In genomic region chr10:33455029-33455428, GRCh38 we compare ENCODE assay signal across 1 cellular context.
TF ChIP-seq lines count a peak whose summit lies in the region.

No MANE protein-coding gene starts in this region.

TF ChIP-seq in HepG2, 621 proteins besides CTCF, POLR2A, EP300 and RAD21 (continued from another document):
- TF ChIP-seq, protein P1, sequence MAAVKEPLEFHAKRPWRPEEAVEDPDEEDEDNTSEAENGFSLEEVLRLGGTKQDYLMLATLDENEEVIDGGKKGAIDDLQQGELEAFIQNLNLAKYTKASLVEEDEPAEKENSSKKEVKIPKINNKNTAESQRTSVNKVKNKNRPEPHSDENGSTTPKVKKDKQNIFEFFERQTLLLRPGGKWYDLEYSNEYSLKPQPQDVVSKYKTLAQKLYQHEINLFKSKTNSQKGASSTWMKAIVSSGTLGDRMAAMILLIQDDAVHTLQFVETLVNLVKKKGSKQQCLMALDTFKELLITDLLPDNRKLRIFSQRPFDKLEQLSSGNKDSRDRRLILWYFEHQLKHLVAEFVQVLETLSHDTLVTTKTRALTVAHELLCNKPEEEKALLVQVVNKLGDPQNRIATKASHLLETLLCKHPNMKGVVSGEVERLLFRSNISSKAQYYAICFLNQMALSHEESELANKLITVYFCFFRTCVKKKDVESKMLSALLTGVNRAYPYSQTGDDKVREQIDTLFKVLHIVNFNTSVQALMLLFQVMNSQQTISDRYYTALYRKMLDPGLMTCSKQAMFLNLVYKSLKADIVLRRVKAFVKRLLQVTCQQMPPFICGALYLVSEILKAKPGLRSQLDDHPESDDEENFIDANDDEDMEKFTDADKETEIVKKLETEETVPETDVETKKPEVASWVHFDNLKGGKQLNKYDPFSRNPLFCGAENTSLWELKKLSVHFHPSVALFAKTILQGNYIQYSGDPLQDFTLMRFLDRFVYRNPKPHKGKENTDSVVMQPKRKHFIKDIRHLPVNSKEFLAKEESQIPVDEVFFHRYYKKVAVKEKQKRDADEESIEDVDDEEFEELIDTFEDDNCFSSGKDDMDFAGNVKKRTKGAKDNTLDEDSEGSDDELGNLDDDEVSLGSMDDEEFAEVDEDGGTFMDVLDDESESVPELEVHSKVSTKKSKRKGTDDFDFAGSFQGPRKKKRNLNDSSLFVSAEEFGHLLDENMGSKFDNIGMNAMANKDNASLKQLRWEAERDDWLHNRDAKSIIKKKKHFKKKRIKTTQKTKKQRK (IDR thresholded peaks at IDR 0.05; ENCODE audit: low read length) = no peak
- TF ChIP-seq ZNF563 (CRISPR knock-in tag; IDR thresholded peaks at IDR 0.05) (no peak), ZNF383 (CRISPR knock-in tag; IDR thresholded peaks at IDR 0.05; ENCODE audit: borderline replicate concordance) (no peak), NFRKB (IDR thresholded peaks at IDR 0.05) (no peak), TEAD3 (CRISPR knock-in tag; optimal IDR thresholded peaks at IDR 0.05; ENCODE audit: borderline replicate concordance) (no peak), HNRNPLL (IDR thresholded peaks at IDR 0.05; ENCODE audit: low read depth, low read length, poor library complexity, severe bottlenecking) (no peak)
- TF ChIP-seq, protein P2, sequence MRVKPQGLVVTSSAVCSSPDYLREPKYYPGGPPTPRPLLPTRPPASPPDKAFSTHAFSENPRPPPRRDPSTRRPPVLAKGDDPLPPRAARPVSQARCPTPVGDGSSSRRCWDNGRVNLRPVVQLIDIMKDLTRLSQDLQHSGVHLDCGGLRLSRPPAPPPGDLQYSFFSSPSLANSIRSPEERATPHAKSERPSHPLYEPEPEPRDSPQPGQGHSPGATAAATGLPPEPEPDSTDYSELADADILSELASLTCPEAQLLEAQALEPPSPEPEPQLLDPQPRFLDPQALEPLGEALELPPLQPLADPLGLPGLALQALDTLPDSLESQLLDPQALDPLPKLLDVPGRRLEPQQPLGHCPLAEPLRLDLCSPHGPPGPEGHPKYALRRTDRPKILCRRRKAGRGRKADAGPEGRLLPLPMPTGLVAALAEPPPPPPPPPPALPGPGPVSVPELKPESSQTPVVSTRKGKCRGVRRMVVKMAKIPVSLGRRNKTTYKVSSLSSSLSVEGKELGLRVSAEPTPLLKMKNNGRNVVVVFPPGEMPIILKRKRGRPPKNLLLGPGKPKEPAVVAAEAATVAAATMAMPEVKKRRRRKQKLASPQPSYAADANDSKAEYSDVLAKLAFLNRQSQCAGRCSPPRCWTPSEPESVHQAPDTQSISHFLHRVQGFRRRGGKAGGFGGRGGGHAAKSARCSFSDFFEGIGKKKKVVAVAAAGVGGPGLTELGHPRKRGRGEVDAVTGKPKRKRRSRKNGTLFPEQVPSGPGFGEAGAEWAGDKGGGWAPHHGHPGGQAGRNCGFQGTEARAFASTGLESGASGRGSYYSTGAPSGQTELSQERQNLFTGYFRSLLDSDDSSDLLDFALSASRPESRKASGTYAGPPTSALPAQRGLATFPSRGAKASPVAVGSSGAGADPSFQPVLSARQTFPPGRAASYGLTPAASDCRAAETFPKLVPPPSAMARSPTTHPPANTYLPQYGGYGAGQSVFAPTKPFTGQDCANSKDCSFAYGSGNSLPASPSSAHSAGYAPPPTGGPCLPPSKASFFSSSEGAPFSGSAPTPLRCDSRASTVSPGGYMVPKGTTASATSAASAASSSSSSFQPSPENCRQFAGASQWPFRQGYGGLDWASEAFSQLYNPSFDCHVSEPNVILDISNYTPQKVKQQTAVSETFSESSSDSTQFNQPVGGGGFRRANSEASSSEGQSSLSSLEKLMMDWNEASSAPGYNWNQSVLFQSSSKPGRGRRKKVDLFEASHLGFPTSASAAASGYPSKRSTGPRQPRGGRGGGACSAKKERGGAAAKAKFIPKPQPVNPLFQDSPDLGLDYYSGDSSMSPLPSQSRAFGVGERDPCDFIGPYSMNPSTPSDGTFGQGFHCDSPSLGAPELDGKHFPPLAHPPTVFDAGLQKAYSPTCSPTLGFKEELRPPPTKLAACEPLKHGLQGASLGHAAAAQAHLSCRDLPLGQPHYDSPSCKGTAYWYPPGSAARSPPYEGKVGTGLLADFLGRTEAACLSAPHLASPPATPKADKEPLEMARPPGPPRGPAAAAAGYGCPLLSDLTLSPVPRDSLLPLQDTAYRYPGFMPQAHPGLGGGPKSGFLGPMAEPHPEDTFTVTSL (CRISPR knock-in tag; IDR thresholded peaks at IDR 0.05; ENCODE audit: borderline replicate concordance) = 0 out of 2 replicates have a peak, but pooled peaks have one; percentile 31
TF ChIP-seq in HepG2: peak in this region for 5.
